9 cellular contexts compared by ENCODE assay signal in genomic region chr1:204416589-204417230, GRCh38. TPM values are rescaled to one million over a fixed set of nuclear protein-coding genes. Genes with fewer than 3 reads are reported as not detected.
DNase-seq lines count a peak whose midpoint lies in the region; ATAC-seq, FAIRE-seq and TF ChIP-seq lines count a peak whose summit lies in the region.
"Had no signal": no experiment of that assay in that cellular context is flagged by ENCODE, and none has a peak within 500 bp of the region (broad histone marks: within the 10 kb centered on the region; RNA-seq: fewer than 3 reads in every experiment).

No MANE protein-coding gene starts in this region.

- H3K79me2 ChIP-seq in ACC112 (ENCODE audit: control insufficient read depth, insufficient read depth, low read length, unreplicated experiment) (no peaks in the 10 kb centered on the region), H1 (ENCODE audit: control insufficient read depth in 1 of 2, insufficient read depth in 2 of 2, low read length in 2 of 2) (no peaks in the 10 kb centered on the region)

- no peaks in the 10 kb centered on the region for H3K79me1 ChIP-seq in H1 (ENCODE audit: low read depth, low read length)

- POLR2A ChIA-PET in H1 (lab: Charles Lee; ENCODE audit: partially characterized antibody) = interaction anchor here (1.1 kb wide), 1 partner anchor 8 kb away, joined by 3 read pairs; no protein-coding TSS in a partner anchor

- DNase-seq in NB4 (ENCODE audit: low read depth) (no peak), H1 (ENCODE audit: low read depth in 1 of 2, low spot score in 2 of 2) (no peak), pancreas (no peak), SK-N-DZ (ENCODE audit: low spot score) (no peak), HAP-1 (ENCODE audit: low spot score in 2 of 2) (no peak), UCSD-AML1 (lab: John Stamatoyannopoulos, UW; ENCODE audit: unreplicated experiment) (no peak)
- DNase-seq in effector CD4-positive, alpha-beta T cell = no peak

- H2BK15ac ChIP-seq in H1 (ENCODE audit: low read length) = no peak overlapping the region; the same call in 1 of the 2 replicates

- H4K91ac ChIP-seq in H1 (replicated peaks; ENCODE audit: insufficient read length, low read length) = no peak overlapping the region

- peak overlapping the region; percentile 41 for H4K5ac ChIP-seq in H1 (ENCODE audit: insufficient read length, low read depth, low read length)

- H3K56ac ChIP-seq in H1 (replicated peaks; ENCODE audit: insufficient read length, low read depth, low read length) = no peak overlapping the region

- H2AFZ ChIP-seq in ACC112 (ENCODE audit: low read length, unreplicated experiment) = no peak overlapping the region
- H2AFZ ChIP-seq in H1 (ENCODE audit: low read length) = no peak overlapping the region

- H3K4me2 ChIP-seq in H1 (ENCODE audit: insufficient read depth in 1 of 2, low read depth in 2 of 2, low read length in 2 of 2) = no peak overlapping the region

- 0 out of 7 replicates have a peak overlapping the region, but pooled peaks of 1 of the 4 experiments have one; percentile 21 for H3K9ac ChIP-seq in H1 (replicated peaks in 1 of 4; ENCODE audit: extremely low read depth in 1 of 4, low read depth in 3 of 4, low read length in 3 of 4)

- TF ChIP-seq POLR2A in NB4 (IDR thresholded peaks at IDR 0.05; ENCODE audit: extremely low read depth, insufficient read length) = no peak
- TF ChIP-seq POLR2A in H1 (IDR thresholded peaks at IDR 0.05; ENCODE audit: control extremely low read depth in 1 of 2, low read depth in 2 of 2, low read length in 2 of 2) = no peak

- no peak overlapping the region for H3K23ac ChIP-seq in H1 (ENCODE audit: insufficient read length)

- H3K27ac ChIP-seq in ACC112 (ENCODE audit: low read depth, low read length) (peak overlapping the region; percentile 94), H1 (ENCODE audit: low read depth, low read length) (no peak overlapping the region), pancreas (peak overlapping the region; percentile 68 to 87 (median 78))

- no peak for ATAC-seq in pancreas

- no peak overlapping the region for H2BK20ac ChIP-seq in H1 (ENCODE audit: low read length)

- H3K9me3 ChIP-seq in H1 (ENCODE audit: insufficient read depth in 2 of 2, low read depth in 1 of 2, low read length in 1 of 2) (no peaks in the 10 kb centered on the region), pancreas (no peaks in the 10 kb centered on the region), HAP-1 (no peaks in the 10 kb centered on the region)

- H2AK5ac ChIP-seq in H1 (ENCODE audit: low read depth, low read length) = no peak overlapping the region

- H2BK12ac ChIP-seq in H1 (ENCODE audit: low read depth, low read length) = no peak overlapping the region

- H4K8ac ChIP-seq in H1 (ENCODE audit: extremely low read depth, insufficient read depth, low read length) = no peak overlapping the region

- H3K23me2 ChIP-seq in H1 (ENCODE audit: low read depth, low read length) = 0 out of 2 replicates have a peak, but pooled peaks cover 2% of the 10 kb centered on the region

- FAIRE-seq in H1 (lab: Jason Lieb, UNC) = no peak
- FAIRE-seq in pancreas (lab: Jason Lieb, UNC) = no peak
- FAIRE-seq: D721Med had no signal

- TF ChIP-seq CTCF in NB4 (IDR thresholded peaks at IDR 0.05; ENCODE audit: low read depth, low read length) (no peak), H1 (IDR thresholded peaks at IDR 0.05; ENCODE audit: control extremely low read depth in 1 of 3, insufficient read depth in 1 of 3, low read depth in 1 of 3, low read length in 3 of 3) (no peak), pancreas (IDR thresholded peaks at IDR 0.05) (no peak)

- no peak overlapping the region for H3K4ac ChIP-seq in H1 (replicated peaks; ENCODE audit: insufficient read length, low read depth, low read length)

- no peak overlapping the region for H3K14ac ChIP-seq in H1 (ENCODE audit: insufficient read length)

- no peak overlapping the region; the same call in 1 of the 2 replicates for H3K18ac ChIP-seq in H1 (ENCODE audit: extremely low read depth, low read length)

- H4K20me1 ChIP-seq in H1 (replicated peaks in 1 of 2; ENCODE audit: control insufficient read depth in 1 of 2, insufficient read depth in 2 of 2, low read length in 2 of 2) = no peaks in the 10 kb centered on the region

- intact Hi-C loops in pancreas (cut with DNase I) = no loop called here

- WGBS in H1 (ENCODE audit: extremely low coverage in 1 of 2, insufficient coverage in 1 of 2, insufficient read length in 1 of 2, insufficient replicate concordance in 2 of 2, low coverage in 1 of 2, low lambda C conversion rate in 2 of 2, missing lambda C conversion rate in 1 of 2), 2 experiments = 100% methylated on average over 1 of the region's 1 CpG; no CpG with 5 or more reads in 1 of the 2 experiments
- 1 to 4% methylated on average over 1 of the region's 1 CpG for whole genome bisulfite sequencing in pancreas, 2 donors

- no peak for TF ChIP-seq RAD21 in H1 (IDR thresholded peaks at IDR 0.05 in 1 of 2, conservative IDR thresholded peaks at IDR 0.05 in 1 of 2; ENCODE audit: low read depth in 2 of 2, low read length in 2 of 2)

- in situ Hi-C loops in HAP-1 (cut with MboI; ENCODE audit: low sequenced_read_pairs) = no loop called here

- H3K4me3 ChIP-seq in ACC112 (ENCODE audit: low read depth, low read length) (peak overlapping the region; percentile 59; the same call in 1 of the 2 replicates), NB4 (ENCODE audit: low read depth, low read length) (peak overlapping the region; percentile 57), H1 (ENCODE audit: extremely low read depth in 1 of 4, insufficient read depth in 2 of 4, low read depth in 3 of 4, low read length in 4 of 4) (no peak overlapping the region), pancreas (peak overlapping the region in 2 of 4 donors; percentile 13 to 25), HAP-1 (no peak overlapping the region)

- H3K36me3 ChIP-seq in ACC112 (ENCODE audit: insufficient read depth, low read length) = no peaks in the 10 kb centered on the region
- no peaks in the 10 kb centered on the region for H3K36me3 ChIP-seq in H1 (ENCODE audit: control insufficient read depth in 2 of 4, insufficient read depth in 4 of 4, low read length in 3 of 4)
- no peaks in the 10 kb centered on the region for H3K36me3 ChIP-seq in pancreas
- H3K36me3 ChIP-seq in HAP-1 (replicated peaks) = peaks cover 4% of the 10 kb centered on the region; the same call in 1 of the 2 replicates

- TF ChIP-seq EP300 in H1 (IDR thresholded peaks at IDR 0.05; ENCODE audit: borderline replicate concordance in 1 of 2, low read depth in 2 of 2, low read length in 2 of 2) = no peak

- H3K27me3 ChIP-seq in ACC112 (ENCODE audit: insufficient read depth, low read length) = no peaks in the 10 kb centered on the region
- H3K27me3 ChIP-seq in H1 (replicated peaks in 1 of 4; ENCODE audit: control insufficient read depth in 3 of 4, extremely low read depth in 1 of 4, insufficient read depth in 3 of 4, low read length in 3 of 4) = no peaks in the 10 kb centered on the region
- no peaks in the 10 kb centered on the region for H3K27me3 ChIP-seq in pancreas
- no peaks in the 10 kb centered on the region for H3K27me3 ChIP-seq in HAP-1 (ENCODE audit: low read depth)

- H2BK120ac ChIP-seq in H1 (replicated peaks; ENCODE audit: low read depth, low read length) = no peak overlapping the region

- CTCF ChIA-PET in H1 (lab: Charles Lee; ENCODE audit: partially characterized antibody) = interaction anchor here (0.8 to 6.9 kb wide), 8 partner anchors 14 to 390 kb away, joined by 3 to 54 read pairs (median 4); no protein-coding TSS in a partner anchor

- H2BK5ac ChIP-seq in H1 (ENCODE audit: low read depth, low read length) = peak overlapping the region; percentile 23; the same call in 1 of the 2 replicates

- H3K4me1 ChIP-seq in ACC112 (ENCODE audit: control insufficient read depth, insufficient read depth, low read length, unreplicated experiment) = peaks cover 22% of the 10 kb centered on the region
- peaks cover 2 to 13% (median 9%) of the 10 kb centered on the region in 4 experiments; a peak in 6 of 7 replicates for H3K4me1 ChIP-seq in H1 (replicated peaks in 1 of 4; ENCODE audit: control insufficient read depth in 3 of 4, insufficient read depth in 4 of 4, low read length in 3 of 4)
- H3K4me1 ChIP-seq in pancreas = peaks cover 24 to 41% (median 35%) of the 10 kb centered on the region in 3 donors
- peaks cover 3% of the 10 kb centered on the region; the same call in 1 of the 2 replicates for H3K4me1 ChIP-seq in HAP-1

TF ChIP-seq in H1, 55 proteins besides CTCF, POLR2A, EP300 and RAD21 (continues in another document):
- TF ChIP-seq RFX5 (IDR thresholded peaks at IDR 0.05; ENCODE audit: borderline replicate concordance, low read depth, low read length) = no peak
- TF ChIP-seq, protein P1, sequence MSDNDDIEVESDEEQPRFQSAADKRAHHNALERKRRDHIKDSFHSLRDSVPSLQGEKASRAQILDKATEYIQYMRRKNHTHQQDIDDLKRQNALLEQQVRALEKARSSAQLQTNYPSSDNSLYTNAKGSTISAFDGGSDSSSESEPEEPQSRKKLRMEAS (IDR thresholded peaks at IDR 0.05) = no peak

RNA-seq across cellular contexts. Expression of gene PPP1R15B, which starts 5.1 kb away (rescaled TPM):
- total RNA-seq in H1 (2021; fragmentation: NEBNext Ultra II Directional; extraction: Animal tissue kit (Norgen Biotek cat#: 25700)) = 70.1 and 72.2 TPM in 2 replicates
- 14.4 and 20.0 TPM in 2 replicates for polyA plus RNA-seq in H1 (2011; rRNA removed)
- polyA plus RNA-seq in H1 (2011; cell fraction: cytosol; rRNA removed) = 19.3 TPM
- 14.6 TPM for polyA plus RNA-seq in H1 (2011; cell fraction: nucleus; rRNA removed)
- polyA plus RNA-seq in H1 (2012, experiment 1 of 2) = 13.3 to 25.2 TPM (median 17.0 TPM) in 4 replicates
- 3.4 TPM for polyA plus RNA-seq in H1 (2012, experiment 2 of 2)
- polyA plus RNA-seq in H1 (2013, experiment 1 of 2) = 34.3 TPM
- 37.9 TPM for polyA plus RNA-seq in H1 (2013, experiment 2 of 2)
- 41.1 and 46.5 TPM in 2 replicates for polyA minus RNA-seq in H1 (2011; rRNA and poly(A)+ RNA removed)
- 37.1 TPM for polyA minus RNA-seq in H1 (2011; cell fraction: cytosol; rRNA and poly(A)+ RNA removed)
- polyA minus RNA-seq in H1 (2011; cell fraction: nucleus; rRNA and poly(A)+ RNA removed) = 41.8 TPM
- 10 to 100 TPM; 16.4 to 47.9 (median 23.4) TPM for total RNA-seq in pancreas
- 10 to 100 TPM in 1 of 2 donors, 1 to 10 TPM in 1; 7.8 to 11.8 TPM for polyA plus RNA-seq in pancreas
- 38.7 and 40.1 TPM in 2 replicates for polyA plus RNA-seq in SK-N-DZ (2014; cell fraction: cytosol; rRNA removed)
- polyA plus RNA-seq in SK-N-DZ (2014; cell fraction: nucleus; rRNA removed) = 12.8 and 17.6 TPM in 2 replicates

RNA-seq across cellular contexts. Expression of gene PLEKHA6, which starts 57.0 kb away (rescaled TPM):
- 17.0 and 20.2 TPM in 2 replicates for total RNA-seq in H1 (2021; fragmentation: NEBNext Ultra II Directional; extraction: Animal tissue kit (Norgen Biotek cat#: 25700))
- polyA plus RNA-seq in H1 (2011; rRNA removed) (4.8 and 7.6 TPM in 2 replicates), pancreas (10 to 100 TPM; 13.2 to 18.5 TPM)
- 4.3 TPM for polyA plus RNA-seq in H1 (2011; cell fraction: cytosol; rRNA removed)
- 14.4 TPM for polyA plus RNA-seq in H1 (2011; cell fraction: nucleus; rRNA removed)
- 6.7 to 8.7 TPM (median 7.6 TPM) in 4 replicates for polyA plus RNA-seq in H1 (2012, experiment 1 of 2)
- 5.8 TPM for polyA plus RNA-seq in H1 (2012, experiment 2 of 2)
- 5.4 TPM for polyA plus RNA-seq in H1 (2013, experiment 1 of 2)
- polyA plus RNA-seq in H1 (2013, experiment 2 of 2) = 5.0 TPM
- 5.3 and 6.3 TPM in 2 replicates for polyA minus RNA-seq in H1 (2011; rRNA and poly(A)+ RNA removed)
- 7.0 TPM for polyA minus RNA-seq in H1 (2011; cell fraction: cytosol; rRNA and poly(A)+ RNA removed)
- 8.2 TPM for polyA minus RNA-seq in H1 (2011; cell fraction: nucleus; rRNA and poly(A)+ RNA removed)
- 10 to 100 TPM in 5 of 6 donors, 1 to 10 TPM in 1; 9.5 to 23.8 (median 15.0) TPM for total RNA-seq in pancreas
- polyA plus RNA-seq in SK-N-DZ (2014; cell fraction: cytosol; rRNA removed) = 17.1 and 19.1 TPM in 2 replicates
- polyA plus RNA-seq in SK-N-DZ (2014; cell fraction: nucleus; rRNA removed) = 31.2 and 68.2 TPM in 2 replicates

Comparison
In these comparisons a context has a peak if more than half of its experiments do, and no peak if none do; other contexts are left out.
1. H3K4me3 ChIP-seq: peak in ACC112 (single experiment) and NB4 (single experiment); none in H1 (0 of 4) and HAP-1 (single experiment).